15 cellular contexts compared by ENCODE assay signal in the genomic region with DNA sequence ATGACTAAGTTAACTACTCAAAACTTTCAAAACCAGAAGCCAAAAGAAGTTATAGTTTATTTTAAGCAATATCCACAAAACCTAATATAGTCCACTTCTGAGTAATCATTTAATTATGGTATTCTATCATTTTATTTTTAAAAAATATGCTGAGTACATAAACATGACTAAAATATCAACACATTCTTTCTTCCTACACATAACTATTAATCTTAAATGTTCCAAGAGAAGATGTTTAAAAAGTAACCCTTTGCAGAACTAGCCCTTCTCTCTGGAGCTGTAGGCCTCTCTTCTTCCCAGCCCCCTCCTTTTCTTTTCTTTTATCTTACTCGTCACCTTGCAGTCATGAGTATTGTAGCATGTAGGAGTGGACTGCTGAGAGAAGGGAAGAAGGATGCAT.
"Had no signal": no experiment of that assay in that cellular context is flagged by ENCODE, and none has a peak within 500 bp of the region (broad histone marks: within the 10 kb centered on the region; RNA-seq: fewer than 3 reads in every experiment).

No MANE protein-coding gene starts in this region.

- H3K9me3 ChIP-seq: breast epithelium, esophagus squamous epithelium, gastrocnemius medialis had no signal

- ATAC-seq: activated T-cell treated with anti-CD3 and anti-CD28 coated beads, Interleukin-2, amount 50 U/mL, for 4 hours; gastrocnemius medialis; right cardiac atrium had no signal

- H3K27ac ChIP-seq: breast epithelium, gastrocnemius medialis, VCaP had no signal

- DNase-seq: activated CD4-positive, alpha-beta memory T cell treated with anti-CD3 and anti-CD28 coated beads for 36 hours; activated gamma-delta T cell; activated naive CD8-positive, alpha-beta T cell treated with anti-CD3 and anti-CD28 coated beads for 36 hours; activated T-cell treated with anti-CD3 and anti-CD28 coated beads, Interleukin-2, amount 50 U/mL, for 4 hours; anterior cingulate cortex; esophagus squamous epithelium; gastrocnemius medialis; hippocampal formation; kidney glomerular epithelial cell; mesendoderm; right cardiac atrium; stimulated activated naive CD4-positive, alpha-beta T cell; SW 1271 had no signal

- H3K27me3 ChIP-seq: breast epithelium, esophagus squamous epithelium, gastrocnemius medialis had no signal

- H3K4me1 ChIP-seq: breast epithelium, esophagus squamous epithelium, gastrocnemius medialis had no signal

- H3K4me3 ChIP-seq: breast epithelium, esophagus squamous epithelium, gastrocnemius medialis had no signal

- H3K36me3 ChIP-seq: breast epithelium, esophagus squamous epithelium, gastrocnemius medialis had no signal
